In genomic region chr22:45603631-45604030, GRCh38 we compare ENCODE assay signal across 22 cellular contexts.
DNase-seq lines count a peak whose midpoint lies in the region; ATAC-seq and TF ChIP-seq lines count a peak whose summit lies in the region.
"Had no signal": no experiment of that assay in that cellular context is flagged by ENCODE, and none has a peak within 500 bp of the region (broad histone marks: within the 10 kb centered on the region; RNA-seq: fewer than 3 reads in every experiment).

No MANE protein-coding gene starts in this region.

- H3K4me3 Mint-ChIP-seq in GM23338 (no peak overlapping the region), immature natural killer cell (no peak overlapping the region)
- H3K4me3 Mint-ChIP-seq: activated naive CD8-positive, alpha-beta T cell treated with anti-CD3 and anti-CD28 coated beads for 36 hours; activated T-helper 1 cell treated with anti-CD3 and anti-CD28 coated beads, Interleukin-12 subunit alpha, Interleukin-12 subunit beta, Interleukin-2, Interleukin-4 antibody, amounts not matched to agents 30 ng/mL and 10 ng/mL and 1 ng/mL, durations not matched to agents 14 hours and 24 hours and 36 hours; T-helper 1 cell treated with Interleukin-12 subunit alpha and Interleukin-12 subunit beta and Interleukin-4 antibody, amounts not matched to agents 30 μg/mL and 1 μg/mL, for 36 hours had no signal

- H3K27ac ChIP-seq in GM23338 (ENCODE audit: low read depth), result no peak overlapping the region
- peak overlapping the region; percentile 64 for H3K27ac ChIP-seq in RWPE2 (ENCODE audit: poor library complexity, severe bottlenecking)
- H3K27ac ChIP-seq: tibial nerve had no signal

- H3K4me1 Mint-ChIP-seq in GM23338 (peaks cover 10% of the 10 kb centered on the region; the same call in 2 of the 3 replicates), immature natural killer cell (peaks cover 5 to 7% of the 10 kb centered on the region in 2 donors)

- H3K4me1 ChIP-seq in GM23338 (ENCODE audit: insufficient read depth) (no peaks in the 10 kb centered on the region; the same call in 1 of the 2 replicates), RWPE2 (ENCODE audit: insufficient read depth, poor library complexity, severe bottlenecking) (peaks cover 34% of the 10 kb centered on the region)

- H3K36me3 ChIP-seq in GM23338 (ENCODE audit: insufficient read depth) (no peaks in the 10 kb centered on the region; the same call in 1 of the 2 replicates), RWPE2 (ENCODE audit: low read depth) (no peaks in the 10 kb centered on the region)
- H3K36me3 ChIP-seq: tibial nerve had no signal

- H3K79me2 ChIP-seq in GM23338 (replicated peaks; ENCODE audit: insufficient read depth), result no peaks in the 10 kb centered on the region

- H3F3A ChIP-seq in GM23338 (replicated peaks; ENCODE audit: low read depth), result no peaks in the 10 kb centered on the region

- DNase-seq in A172 (ENCODE audit: low spot score) (peak; percentile 13), GM23338 (ENCODE audit: low spot score) (no peak), RWPE2 (ENCODE audit: low spot score) (no peak), glomerular visceral epithelial cell (ENCODE audit: extremely low spot score) (peak; percentile 28), immature natural killer cell (no peak)
- no peak for DNase-seq in activated CD8-positive, alpha-beta memory T cell treated with anti-CD3 and anti-CD28 coated beads, Interleukin-2, amount 50 U/mL, for 4 hours
- DNase-seq: activated CD8-positive, alpha-beta memory T cell treated with anti-CD3 and anti-CD28 coated beads for 24 hours; activated naive CD8-positive, alpha-beta T cell treated with anti-CD3 and anti-CD28 coated beads for 36 hours; cortex of kidney; foreskin melanocyte; H7; NCI-H146; NCI-H446; Right ventricle myocardium superior; stimulated activated naive CD4-positive, alpha-beta T cell treated with Interleukin-2 at 50 U/mL for 16 hours had no signal

- ATAC-seq in GM23338 (no peak), RWPE2 (ENCODE audit: low read depth) (no peak), HG02884 (IDR thresholded peaks at IDR 0.05; ENCODE audit: unreplicated experiment) (no peak), HG03457 (IDR thresholded peaks at IDR 0.05; ENCODE audit: unreplicated experiment) (no peak)
- ATAC-seq: activated CD4-positive, CD25-positive, alpha-beta regulatory T cell treated with anti-CD3 and anti-CD28 coated beads, Interleukin-2, amount 50 U/mL, for 24 hours; body of pancreas had no signal

- H3K9me3 Mint-ChIP-seq in GM23338, result no peaks in the 10 kb centered on the region
- no peaks in the 10 kb centered on the region for H3K9me3 Mint-ChIP-seq in immature natural killer cell
- H3K9me3 Mint-ChIP-seq: activated naive CD8-positive, alpha-beta T cell treated with anti-CD3 and anti-CD28 coated beads for 36 hours; activated T-helper 1 cell treated with anti-CD3 and anti-CD28 coated beads, Interleukin-12 subunit alpha, Interleukin-12 subunit beta, Interleukin-2, Interleukin-4 antibody, amounts not matched to agents 30 ng/mL and 10 ng/mL and 1 ng/mL, durations not matched to agents 14 hours and 24 hours and 36 hours; T-helper 1 cell treated with Interleukin-12 subunit alpha and Interleukin-12 subunit beta and Interleukin-4 antibody, amounts not matched to agents 30 μg/mL and 1 μg/mL, for 36 hours had no signal

- peaks cover 20% of the 10 kb centered on the region for H3K27me3 Mint-ChIP-seq in GM23338 (ENCODE audit: insufficient read depth, low read depth, poor library complexity)
- peaks cover 0 to 6% (median 5%) of the 10 kb centered on the region in 3 donors for H3K27me3 Mint-ChIP-seq in immature natural killer cell (ENCODE audit: low read depth in 3 of 3)

- H3K36me3 Mint-ChIP-seq in GM23338 (ENCODE audit: low read depth) (no peaks in the 10 kb centered on the region), immature natural killer cell (no peaks in the 10 kb centered on the region)
- H3K36me3 Mint-ChIP-seq: activated naive CD8-positive, alpha-beta T cell treated with anti-CD3 and anti-CD28 coated beads for 36 hours had no signal

- no peak overlapping the region for H2AFZ ChIP-seq in GM23338

- H3K27me3 ChIP-seq in GM23338 (ENCODE audit: insufficient read depth), result no peaks in the 10 kb centered on the region
- H3K27me3 ChIP-seq in RWPE2 (ENCODE audit: insufficient read depth, poor library complexity, severe bottlenecking), result no peaks in the 10 kb centered on the region
- H3K27me3 ChIP-seq: body of pancreas, tibial nerve had no signal

- peaks cover 4% of the 10 kb centered on the region; the same call in 1 of the 2 replicates for H3K9me2 ChIP-seq in GM23338 (ENCODE audit: insufficient read depth)

- H3K4me3 ChIP-seq in GM23338 (no peak overlapping the region), RWPE2 (ENCODE audit: severe bottlenecking) (no peak overlapping the region)
- H3K4me3 ChIP-seq: body of pancreas, tibial nerve had no signal

- no peak overlapping the region for H3K4me2 ChIP-seq in GM23338

- TF ChIP-seq CTCF in GM23338 (conservative IDR thresholded peaks at IDR 0.05; ENCODE audit: low read depth in 2 of 2) (no peak), RWPE2 (IDR thresholded peaks at IDR 0.05; ENCODE audit: poor library complexity, severe bottlenecking) (no peak)

- no peaks in the 10 kb centered on the region for H3K9me3 ChIP-seq in RWPE2 (ENCODE audit: severe bottlenecking)
- H3K9me3 ChIP-seq: body of pancreas, tibial nerve had no signal

- H4K20me1 ChIP-seq in GM23338 (replicated peaks; ENCODE audit: insufficient read depth), result no peaks in the 10 kb centered on the region

- peak overlapping the region; percentile 11; the same call in 1 of the 2 replicates for H3K27ac Mint-ChIP-seq in GM23338
- H3K27ac Mint-ChIP-seq in immature natural killer cell, result no peak overlapping the region
- H3K27ac Mint-ChIP-seq: activated naive CD8-positive, alpha-beta T cell treated with anti-CD3 and anti-CD28 coated beads for 36 hours; activated T-helper 1 cell treated with anti-CD3 and anti-CD28 coated beads, Interleukin-12 subunit alpha, Interleukin-12 subunit beta, Interleukin-2, Interleukin-4 antibody, amounts not matched to agents 30 ng/mL and 10 ng/mL and 1 ng/mL, durations not matched to agents 14 hours and 24 hours and 36 hours; T-helper 1 cell treated with Interleukin-12 subunit alpha and Interleukin-12 subunit beta and Interleukin-4 antibody, amounts not matched to agents 30 μg/mL and 1 μg/mL, for 36 hours had no signal

TF ChIP-seq in GM23338, 12 proteins besides CTCF, POLR2A, EP300 and RAD21 (continues in another document):
- no peak for TF ChIP-seq STAT1 (IDR thresholded peaks at IDR 0.05; ENCODE audit: unreplicated experiment)
- no peak for TF ChIP-seq NANOG (IDR thresholded peaks at IDR 0.05; ENCODE audit: borderline replicate concordance)
- TF ChIP-seq CREB1 (CRISPR knock-in tag; IDR thresholded peaks at IDR 0.05; ENCODE audit: low read depth), result no peak
- TF ChIP-seq EZH2phosphoT487 (IDR thresholded peaks at IDR 0.05; ENCODE audit: unreplicated experiment), result no peak
- no peak for TF ChIP-seq ZNF331 (CRISPR knock-in tag; IDR thresholded peaks at IDR 0.05; ENCODE audit: low read depth)
- TF ChIP-seq EZH2 (IDR thresholded peaks at IDR 0.05; ENCODE audit: low read depth, unreplicated experiment), result no peak
- no peak for TF ChIP-seq POLR2AphosphoS5 (IDR thresholded peaks at IDR 0.05; ENCODE audit: low read depth)
- no peak for TF ChIP-seq ETS1 (IDR thresholded peaks at IDR 0.05)
- no peak for TF ChIP-seq ZNF114 (CRISPR knock-in tag; IDR thresholded peaks at IDR 0.05)

Comparison
In these comparisons a context has a peak if more than half of its experiments do, and no peak if none do; other contexts are left out.
1. DNase-seq: peak in A172 (single experiment) and glomerular visceral epithelial cell (single experiment); none in GM23338 (single experiment), RWPE2 (single experiment), immature natural killer cell (0 of 3) and activated CD8-positive, alpha-beta memory T cell treated with anti-CD3 and anti-CD28 coated beads, Interleukin-2, amount 50 U/mL, for 4 hours (single experiment).